12 cellular contexts compared by ENCODE assay signal in the genomic region with DNA sequence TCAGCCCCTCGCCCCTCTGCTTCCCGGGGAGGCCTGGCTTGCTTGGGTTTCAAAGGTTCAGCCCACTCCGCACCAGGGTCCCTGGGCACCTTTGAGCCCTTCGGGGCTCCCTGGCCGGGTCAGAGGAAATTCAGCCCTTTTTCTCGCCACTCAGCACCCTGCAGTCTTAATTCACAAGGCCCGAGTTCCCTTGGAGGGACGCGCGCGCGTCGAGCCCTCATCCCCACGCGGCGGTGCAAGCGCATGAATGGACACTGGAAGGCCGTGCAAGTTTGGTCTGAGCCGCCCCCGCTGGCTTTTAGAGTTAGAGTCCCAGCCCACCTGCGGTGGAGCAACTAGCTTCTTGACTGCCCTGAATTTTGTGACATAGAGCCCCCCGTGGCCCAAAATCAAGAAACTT. TPM values are rescaled to one million over a fixed set of nuclear protein-coding genes. Genes with fewer than 3 reads are reported as not detected.
DNase-seq lines count a peak whose midpoint lies in the region; ATAC-seq, FAIRE-seq and TF ChIP-seq lines count a peak whose summit lies in the region.
"Had no signal": no experiment of that assay in that cellular context is flagged by ENCODE, and none has a peak within 500 bp of the region (broad histone marks: within the 10 kb centered on the region; RNA-seq: fewer than 3 reads in every experiment).

No MANE protein-coding gene starts in this region.

- H3K4ac ChIP-seq in neuronal stem cell (ENCODE audit: low read length), result no peak overlapping the region

- TF ChIP-seq EP300 in A549 (IDR thresholded peaks at IDR 0.05), result no peak

- H3K4me1 Mint-ChIP-seq in endothelial cell (ENCODE audit: unreplicated experiment), result peaks cover 42% of the 10 kb centered on the region

- peak overlapping the region; percentile 62 for H3K18ac ChIP-seq in neuronal stem cell (ENCODE audit: low read length)

- H2AFZ ChIP-seq in neuronal stem cell (ENCODE audit: low read length), result peak overlapping the region; percentile 21

- CTCF ChIA-PET in A549 (lab: Yijun Ruan, JAX), result interaction anchor here (1.2 to 1.5 kb wide), 3 partner anchors 12 to 400 kb away, joined by 3 to 12 read pairs (median 6); no protein-coding TSS in a partner anchor

- TF ChIP-seq CTCF in A549 (IDR thresholded peaks at IDR 0.05), result no peak
- no peak for TF ChIP-seq CTCF in NB4 (IDR thresholded peaks at IDR 0.05; ENCODE audit: low read depth, low read length)
- no peak for TF ChIP-seq CTCF in endothelial cell (IDR thresholded peaks at IDR 0.05; ENCODE audit: unreplicated experiment)
- no peak for TF ChIP-seq CTCF in foreskin keratinocyte (conservative IDR thresholded peaks at IDR 0.05)

- H3K4me2 ChIP-seq in A549 (peak overlapping the region; percentile 69), neuronal stem cell (ENCODE audit: insufficient read depth, low read length, poor library complexity, severe bottlenecking) (no peak overlapping the region)

- peaks cover 0 to 19% of the 10 kb centered on the region in 2 donors for H3K36me3 ChIP-seq in neuronal stem cell (replicated peaks in 1 of 2; ENCODE audit: control insufficient read depth in 2 of 2, insufficient read depth in 2 of 2, low read length in 2 of 2)
- H3K36me3 ChIP-seq: adrenal gland had no signal

- peaks cover 16% of the 10 kb centered on the region for H3K27me3 Mint-ChIP-seq in endothelial cell (ENCODE audit: unreplicated experiment)

- no peak overlapping the region for H3K23ac ChIP-seq in neuronal stem cell (ENCODE audit: low read depth, low read length, poor library complexity)

- H2BK15ac ChIP-seq in neuronal stem cell (ENCODE audit: low read length), result no peak overlapping the region

- H3K9me3 ChIP-seq in A549 (no peaks in the 10 kb centered on the region), neuronal stem cell (replicated peaks in 1 of 2; ENCODE audit: control insufficient read depth in 2 of 2, insufficient read depth in 1 of 2, low read depth in 1 of 2, low read length in 2 of 2) (peaks cover 0 to 2% of the 10 kb centered on the region in 2 donors)
- H3K9me3 ChIP-seq: adrenal gland had no signal

- H3K36me3 Mint-ChIP-seq in endothelial cell (ENCODE audit: low read depth, unreplicated experiment), result no peaks in the 10 kb centered on the region

- no peak overlapping the region for H2BK12ac ChIP-seq in neuronal stem cell (ENCODE audit: low read length)

- ATAC-seq in A549 (no peak), foreskin keratinocyte (no peak)
- ATAC-seq: HepG2 had no signal

- FAIRE-seq in A549 (lab: Jason Lieb, UNC), result no peak
- FAIRE-seq: HepG2 had no signal

- H3K79me1 ChIP-seq in neuronal stem cell (ENCODE audit: low read depth, low read length), result no peaks in the 10 kb centered on the region

- no peak for TF ChIP-seq POLR2A in A549 (IDR thresholded peaks at IDR 0.05; ENCODE audit: low read length)
- no peak for TF ChIP-seq POLR2A in NB4 (IDR thresholded peaks at IDR 0.05; ENCODE audit: extremely low read depth, insufficient read length)

- TF ChIP-seq RAD21 in A549 (conservative IDR thresholded peaks at IDR 0.05 in 1 of 2, IDR thresholded peaks at IDR 0.05 in 1 of 2), result no peak

- H3K27ac Mint-ChIP-seq in endothelial cell (ENCODE audit: unreplicated experiment), result no peak overlapping the region

- H2BK5ac ChIP-seq in neuronal stem cell (ENCODE audit: low read length), result no peak overlapping the region

- H4K8ac ChIP-seq in neuronal stem cell (ENCODE audit: low read depth, low read length), result no peak overlapping the region

- DNase-seq in A549 (ENCODE audit: low read depth in 1 of 2, low spot score in 1 of 2) (no peak), NB4 (ENCODE audit: low read depth) (peak; percentile 10), endothelial cell (ENCODE audit: low spot score) (peak; percentile 11), neuronal stem cell (ENCODE audit: low spot score) (no peak), NCI-H1092 (lab: John Stamatoyannopoulos, UW) (no peak), foreskin keratinocyte (no peak), activated gamma-delta T cell (lab: John Stamatoyannopoulos, UW) (no peak), NCI-H2081 (lab: John Stamatoyannopoulos, UW) (no peak)
- DNase-seq: mammary epithelial cell, SIG-M5 had no signal

- H3K4me1 ChIP-seq in A549 (peaks cover 33% of the 10 kb centered on the region), neuronal stem cell (ENCODE audit: control insufficient read depth in 2 of 2, insufficient read depth in 1 of 2, low read depth in 1 of 2, low read length in 2 of 2) (peaks cover 11 to 26% of the 10 kb centered on the region in 2 donors), foreskin keratinocyte (no peaks in the 10 kb centered on the region)

- H3K27ac ChIP-seq in A549, result peak overlapping the region; percentile 77 to 86
- H3K27ac ChIP-seq in neuronal stem cell (replicated peaks; ENCODE audit: low read length), result no peak overlapping the region
- no peak overlapping the region for H3K27ac ChIP-seq in foreskin keratinocyte

- H3K9me3 Mint-ChIP-seq in endothelial cell (ENCODE audit: unreplicated experiment), result no peaks in the 10 kb centered on the region

- H3K27me3 ChIP-seq in neuronal stem cell (ENCODE audit: control insufficient read depth in 3 of 3, insufficient read depth in 3 of 3, low read depth in 1 of 3, low read length in 3 of 3) (peaks cover 0 to 38% (median 27%) of the 10 kb centered on the region in 3 experiments), foreskin keratinocyte (peaks cover 96% of the 10 kb centered on the region)
- H3K27me3 ChIP-seq: adrenal gland had no signal

- H3K14ac ChIP-seq in neuronal stem cell (ENCODE audit: low read length), result no peak overlapping the region

- H2BK120ac ChIP-seq in neuronal stem cell (ENCODE audit: low read depth, low read length), result no peak overlapping the region

- no peak overlapping the region for H4K91ac ChIP-seq in neuronal stem cell (ENCODE audit: low read depth, low read length, poor library complexity)

- peak overlapping the region; percentile 16 for H3K4me3 Mint-ChIP-seq in endothelial cell (ENCODE audit: unreplicated experiment)

- peak overlapping the region; percentile 22 for H2AK5ac ChIP-seq in neuronal stem cell (ENCODE audit: low read depth, low read length)

- no peak overlapping the region for H3K4me3 ChIP-seq in A549
- H3K4me3 ChIP-seq in NB4 (ENCODE audit: low read depth, low read length), result no peak overlapping the region
- H3K4me3 ChIP-seq in neuronal stem cell (ENCODE audit: low read length in 2 of 2), result peak overlapping the region in 1 of 2 donors; percentile 11

- no peak overlapping the region for H3K9ac ChIP-seq in neuronal stem cell (ENCODE audit: low read depth, low read length, poor library complexity)

- POLR2A ChIA-PET in A549 (lab: Yijun Ruan, JAX), result interaction anchor here (0.7 to 1.3 kb wide), 2 partner anchors 115 to 324 kb away, joined by 3 to 4 read pairs; no protein-coding TSS in a partner anchor

- WGBS in A549 (ENCODE audit: missing lambda C conversion rate), result 93% methylated on average over 21 of the region's 22 CpGs
- WGBS in neuronal stem cell (ENCODE audit: extremely low coverage in 2 of 2, insufficient read length in 2 of 2, insufficient replicate concordance in 1 of 2), 2 donors, result no CpG with 5 or more reads among the region's 22 CpGs

TF ChIP-seq in A549, 52 proteins besides CTCF, POLR2A, EP300 and RAD21:
- no peak for TF ChIP-seq BHLHE40 (IDR thresholded peaks at IDR 0.05; ENCODE audit: low read depth, low read length)
- TF ChIP-seq SREBF2 (IDR thresholded peaks at IDR 0.05), result no peak
- no peak for TF ChIP-seq RFX5 (IDR thresholded peaks at IDR 0.05)
- TF ChIP-seq HES2 (IDR thresholded peaks at IDR 0.05), result no peak
- no peak for TF ChIP-seq ZFP36 (IDR thresholded peaks at IDR 0.05; ENCODE audit: borderline replicate concordance, partially characterized antibody)

RNA-seq across cellular contexts. Expression of gene EBF1, which starts 4.5 kb away (rescaled TPM):
- polyA plus RNA-seq in A549 (2011; rRNA removed), result 1.8 and 2.4 TPM in 2 replicates
- polyA plus RNA-seq in A549 (2012; cell fraction: cytosol; rRNA removed), result 0.79 and 0.81 TPM in 2 replicates
- polyA plus RNA-seq in A549 (2012; cell fraction: nucleus; rRNA removed), result 1.4 and 1.8 TPM in 2 replicates
- polyA plus RNA-seq in A549 (2017; fragmentation: RNase III; extraction: RNeasy Plus Mini Kit Qiagen cat#74134 plus additional on column Dnase treatment), result 0.33 to 0.50 TPM (median 0.44 TPM) in 3 replicates
- 11.9 and 13.0 TPM in 2 replicates for polyA minus RNA-seq in A549 (2011; rRNA and poly(A)+ RNA removed)
- 8.4 TPM for total RNA-seq in endothelial cell (ENCODE audit: unreplicated experiment)
- polyA plus RNA-seq in neuronal stem cell (2013, experiment 1 of 2), result 0.79 TPM
- 0.83 TPM for polyA plus RNA-seq in neuronal stem cell (2013, experiment 2 of 2)
- total RNA-seq in foreskin keratinocyte, result not detected in 2 replicates
- not detected in 2 replicates for polyA plus RNA-seq in foreskin keratinocyte
- total RNA-seq: HepG2 had no signal
- polyA plus RNA-seq: HepG2, mammary epithelial cell had no signal

Comparison
In these comparisons a context has a peak if more than half of its experiments do, and no peak if none do; other contexts are left out.
1. DNase-seq: peak in NB4 (single experiment) and endothelial cell (single experiment); none in A549 (0 of 2), neuronal stem cell (single experiment), NCI-H1092 (single experiment), foreskin keratinocyte (0 of 2), activated gamma-delta T cell (single experiment) and NCI-H2081 (0 of 2).
2. H3K27ac ChIP-seq: peak in A549 (2 of 2); none in neuronal stem cell (single experiment) and foreskin keratinocyte (single experiment).